In the genomic region with DNA sequence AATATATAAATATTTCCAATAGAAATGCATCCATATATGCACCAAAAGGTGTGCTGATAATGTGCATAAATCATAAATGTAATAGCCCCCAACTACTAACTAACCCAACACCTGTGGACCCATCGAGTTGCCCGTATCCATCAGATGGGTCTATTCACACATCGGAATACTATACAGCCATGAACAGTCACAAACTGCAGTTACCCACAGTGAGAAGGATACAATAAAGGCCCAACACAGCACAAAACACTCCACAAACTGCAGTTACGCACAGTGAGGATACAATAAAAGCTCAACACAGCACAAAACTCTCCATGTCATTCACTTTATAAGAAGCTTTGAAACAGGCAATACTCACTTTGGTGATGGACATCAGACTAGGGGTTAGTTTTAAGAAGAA, we compare ENCODE assay signal across 35 cellular contexts.
"Had no signal": no experiment of that assay in that cellular context is flagged by ENCODE, and none has a peak within 500 bp of the region (broad histone marks: within the 10 kb centered on the region; RNA-seq: fewer than 3 reads in every experiment).

No MANE protein-coding gene starts in this region.

- ATAC-seq: activated naive CD4-positive, alpha-beta T cell treated with anti-CD3 and anti-CD28 coated beads, Interleukin-2, amount 50 U/mL, for 72 hours; activated naive CD8-positive, alpha-beta T cell treated with anti-CD3 and anti-CD28 coated beads, Interleukin-2, amount 50 U/mL, for 24 hours; activated T-cell treated with anti-CD3 and anti-CD28 coated beads, Interleukin-2, amount 50 U/mL, for 4 hours; activated T-cell treated with anti-CD3 and anti-CD28 coated beads, Interleukin-2, amount 50 U/mL, for 72 hours; activated T-helper 17 cell treated with anti-CD3 and anti-CD28 coated beads, Interleukin-2, amount 50 U/mL, for 72 hours; body of pancreas had no signal

- H3K4me3 Mint-ChIP-seq: activated naive CD4-positive, alpha-beta T cell treated with anti-CD3 and anti-CD28 coated beads for 36 hours; activated naive CD4-positive, alpha-beta T cell treated with anti-CD3 and anti-CD28 coated beads, Interleukin-2, amount 10 ng/mL, durations not matched to agents 7 days and 5 days; activated naive CD4-positive, alpha-beta T cell treated with anti-CD3 and anti-CD28 coated beads, Interleukin-2, amount 50 U/mL, for 24 hours; activated naive CD8-positive, alpha-beta T cell; activated naive CD8-positive, alpha-beta T cell treated with anti-CD3 and anti-CD28 coated beads for 36 hours; activated naive CD8-positive, alpha-beta T cell treated with anti-CD3 and anti-CD28 coated beads, Interleukin-2, amount 10 ng/mL, durations not matched to agents 7 days and 5 days; activated naive CD8-positive, alpha-beta T cell treated with anti-CD3 and anti-CD28 coated beads, Interleukin-2, amount 50 U/mL, for 24 hours; activated T-cell treated with anti-CD3 and anti-CD28 coated beads, Interleukin-2, amount 50 U/mL, for 4 hours; activated T-cell treated with anti-CD3 and anti-CD28 coated beads, Interleukin-2, amount 50 U/mL, for 72 hours; activated T-helper 1 cell treated with anti-CD3 and anti-CD28 coated beads, Interleukin-12 subunit alpha, Interleukin-12 subunit beta, Interleukin-2, Interleukin-4 antibody, amounts not matched to agents 30 ng/mL and 10 ng/mL and 1 ng/mL, durations not matched to agents 14 hours and 24 hours and 36 hours; activated T-helper 17 cell treated with anti-CD3 and anti-CD28 coated beads, Interleukin-2, amount 50 U/mL, for 72 hours; brain; central memory CD8-positive, alpha-beta T cell had no signal

- H3K36me3 ChIP-seq: adrenal gland, ascending aorta, brain microvascular endothelial cell, breast epithelium, cardiac muscle cell had no signal

- H3K4me1 Mint-ChIP-seq: activated naive CD4-positive, alpha-beta T cell treated with anti-CD3 and anti-CD28 coated beads, Interleukin-2, amount 10 ng/mL, durations not matched to agents 7 days and 5 days; activated naive CD4-positive, alpha-beta T cell treated with anti-CD3 and anti-CD28 coated beads, Interleukin-2, amount 50 U/mL, for 24 hours; activated naive CD8-positive, alpha-beta T cell treated with anti-CD3 and anti-CD28 coated beads for 36 hours; activated naive CD8-positive, alpha-beta T cell treated with anti-CD3 and anti-CD28 coated beads, Interleukin-2, amount 10 ng/mL, durations not matched to agents 7 days and 5 days; activated naive CD8-positive, alpha-beta T cell treated with anti-CD3 and anti-CD28 coated beads, Interleukin-2, amount 50 U/mL, for 24 hours; activated T-helper 17 cell treated with anti-CD3 and anti-CD28 coated beads, Interleukin-2, amount 50 U/mL, for 72 hours; central memory CD8-positive, alpha-beta T cell had no signal

- H3K9me3 ChIP-seq: adrenal gland, ascending aorta, body of pancreas, breast epithelium had no signal

- DNase-seq: activated effector memory CD4-positive, alpha-beta T cell treated with Interleukin-2 at 50 U/mL for 16 hours; activated gamma-delta T cell; activated gamma-delta T cell treated with Interleukin-2 at 50 U/mL for 16 hours; activated naive CD4-positive, alpha-beta T cell; activated naive CD4-positive, alpha-beta T cell treated with anti-CD3 and anti-CD28 coated beads for 36 hours; activated naive CD4-positive, alpha-beta T cell treated with anti-CD3 and anti-CD28 coated beads, Interleukin-2, amount 10 ng/mL, durations not matched to agents 7 days and 5 days; activated naive CD4-positive, alpha-beta T cell treated with anti-CD3 and anti-CD28 coated beads, Interleukin-2, amount 50 U/mL, for 16 hours; activated naive CD4-positive, alpha-beta T cell treated with Interleukin-2 at 50 U/mL for 16 hours; activated naive CD8-positive, alpha-beta T cell treated with anti-CD3 and anti-CD28 coated beads for 36 hours; activated naive CD8-positive, alpha-beta T cell treated with anti-CD3 and anti-CD28 coated beads, Interleukin-2, amount 10 ng/mL, durations not matched to agents 7 days and 5 days; activated naive CD8-positive, alpha-beta T cell treated with anti-CD3 and anti-CD28 coated beads, Interleukin-2, amount 50 U/mL, for 24 hours; activated T-cell treated with anti-CD3 and anti-CD28 coated beads, Interleukin-2, amount 50 U/mL, for 4 hours; activated T-cell treated with anti-CD3 and anti-CD28 coated beads, Interleukin-2, amount 50 U/mL, for 48 hours; activated T-cell treated with anti-CD3 and anti-CD28 coated beads, Interleukin-2, amount 50 U/mL, for 72 hours; adrenal gland; amniotic stem cell; amygdala; anterior cingulate cortex; aorta; body of pancreas; brain microvascular endothelial cell; caudate nucleus; central memory CD4-positive, alpha-beta T cell; cerebellar nuclear complex had no signal

- H3K4me3 ChIP-seq: adrenal gland, ascending aorta, body of pancreas, breast epithelium, cardiac muscle cell had no signal

- H3K9me3 Mint-ChIP-seq: activated naive CD4-positive, alpha-beta T cell treated with anti-CD3 and anti-CD28 coated beads for 36 hours; activated naive CD4-positive, alpha-beta T cell treated with anti-CD3 and anti-CD28 coated beads, Interleukin-2, amount 10 ng/mL, durations not matched to agents 7 days and 5 days; activated naive CD8-positive, alpha-beta T cell treated with anti-CD3 and anti-CD28 coated beads, Interleukin-2, amount 50 U/mL, for 24 hours; activated T-cell treated with anti-CD3 and anti-CD28 coated beads, Interleukin-2, amount 50 U/mL, for 72 hours had no signal

- H3K27ac ChIP-seq: adrenal gland, ascending aorta, body of pancreas, brain microvascular endothelial cell, breast epithelium, cardiac muscle cell had no signal

- H3K27ac Mint-ChIP-seq: activated naive CD4-positive, alpha-beta T cell treated with anti-CD3 and anti-CD28 coated beads for 36 hours; activated naive CD4-positive, alpha-beta T cell treated with anti-CD3 and anti-CD28 coated beads, Interleukin-2, amount 10 ng/mL, durations not matched to agents 7 days and 5 days; activated naive CD4-positive, alpha-beta T cell treated with anti-CD3 and anti-CD28 coated beads, Interleukin-2, amount 50 U/mL, for 24 hours; activated naive CD4-positive, alpha-beta T cell treated with anti-CD3 and anti-CD28 coated beads, Interleukin-2, amount 50 U/mL, for 72 hours; activated naive CD8-positive, alpha-beta T cell; activated naive CD8-positive, alpha-beta T cell treated with anti-CD3 and anti-CD28 coated beads for 36 hours; activated naive CD8-positive, alpha-beta T cell treated with anti-CD3 and anti-CD28 coated beads, Interleukin-2, amount 10 ng/mL, durations not matched to agents 7 days and 5 days; activated naive CD8-positive, alpha-beta T cell treated with anti-CD3 and anti-CD28 coated beads, Interleukin-2, amount 50 U/mL, for 24 hours; activated T-cell treated with anti-CD3 and anti-CD28 coated beads, Interleukin-2, amount 50 U/mL, for 72 hours; activated T-helper 1 cell treated with anti-CD3 and anti-CD28 coated beads, Interleukin-12 subunit alpha, Interleukin-12 subunit beta, Interleukin-2, Interleukin-4 antibody, amounts not matched to agents 30 ng/mL and 10 ng/mL and 1 ng/mL, durations not matched to agents 14 hours and 24 hours and 36 hours; activated T-helper 17 cell treated with anti-CD3 and anti-CD28 coated beads, Interleukin-2, amount 50 U/mL, for 72 hours; activated T-helper 2 cell treated with anti-CD3 and anti-CD28 coated beads, Interferon-gamma antibody, Interleukin-2, Interleukin-4, amounts not matched to agents 10 μg/mL and 5 μg/mL and 100 μg/mL, durations not matched to agents 14 hours and 24 hours and 36 hours had no signal

- H3K4me1 ChIP-seq: adrenal gland, ascending aorta, body of pancreas, breast epithelium had no signal

- H3K36me3 Mint-ChIP-seq: activated naive CD4-positive, alpha-beta T cell treated with anti-CD3 and anti-CD28 coated beads, Interleukin-2, amount 10 ng/mL, durations not matched to agents 7 days and 5 days; activated naive CD4-positive, alpha-beta T cell treated with anti-CD3 and anti-CD28 coated beads, Interleukin-2, amount 50 U/mL, for 24 hours; activated naive CD8-positive, alpha-beta T cell; activated naive CD8-positive, alpha-beta T cell treated with anti-CD3 and anti-CD28 coated beads for 36 hours; activated naive CD8-positive, alpha-beta T cell treated with anti-CD3 and anti-CD28 coated beads, Interleukin-2, amount 10 ng/mL, durations not matched to agents 7 days and 5 days had no signal
